In the genomic region with DNA sequence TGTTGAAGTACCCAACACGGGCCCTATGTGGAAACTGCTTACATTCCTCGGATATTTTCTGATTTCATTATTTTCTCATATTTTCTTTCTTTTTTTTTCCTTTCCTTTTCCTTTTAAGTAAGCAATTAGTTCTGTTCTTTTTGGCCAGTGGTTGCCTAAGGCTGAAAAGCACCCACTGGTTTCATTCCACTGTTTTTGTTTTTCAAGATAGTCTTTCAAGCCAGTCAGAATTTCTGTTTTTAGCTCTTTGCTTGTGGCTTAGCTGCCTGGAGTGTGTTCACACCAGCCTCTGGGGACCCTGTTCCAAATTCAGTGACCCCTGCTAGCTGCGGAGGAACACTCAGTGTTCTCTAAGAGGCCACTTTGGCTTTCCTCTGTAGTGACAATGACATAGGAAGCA, we compare ENCODE assay signal across 13 cellular contexts.
A peak's percentile ranks its signal among the peaks of the same experiment; 100 is the strongest.
DNase-seq lines count a peak whose midpoint lies in the region; ATAC-seq and TF ChIP-seq lines count a peak whose summit lies in the region.
"Had no signal": no experiment of that assay in that cellular context is flagged by ENCODE, and none has a peak within 500 bp of the region (broad histone marks: within the 10 kb centered on the region; RNA-seq: fewer than 3 reads in every experiment).

No MANE protein-coding gene starts in this region.

- H3K9me3 ChIP-seq in heart left ventricle (no peaks in the 10 kb centered on the region), gastroesophageal sphincter (no peaks in the 10 kb centered on the region), trophoblast cell (ENCODE audit: insufficient read depth, low read depth, low read length) (no peaks in the 10 kb centered on the region), aorta (ENCODE audit: control insufficient read depth, low read length) (no peaks in the 10 kb centered on the region)

- H3K79me2 ChIP-seq in trophoblast cell (ENCODE audit: control insufficient read depth, insufficient read depth, low read length, poor library complexity), result no peaks in the 10 kb centered on the region

- peaks cover under 1% of the 10 kb centered on the region for H3K27me3 Mint-ChIP-seq in activated CD4-positive, alpha-beta T cell treated with anti-CD3 and anti-CD28 coated beads for 36 hours

- ATAC-seq in heart left ventricle, result peak in 3 of 4 donors; percentile 15 to 47 (median 38)
- ATAC-seq in gastroesophageal sphincter, result peak; percentile 48
- peak; percentile 68 for ATAC-seq in aorta (ENCODE audit: low FRiP score)
- ATAC-seq in activated CD4-positive, alpha-beta T cell treated with anti-CD3 and anti-CD28 coated beads for 36 hours, result no peak
- ATAC-seq: activated CD8-positive, alpha-beta memory T cell treated with anti-CD3 and anti-CD28 coated beads, Interleukin-2, amount 10 ng/mL, durations not matched to agents 7 days and 5 days; activated naive CD8-positive, alpha-beta T cell treated with anti-CD3 and anti-CD28 coated beads, Interleukin-2, amount 50 U/mL, for 24 hours had no signal

- H2AK5ac ChIP-seq in trophoblast cell (ENCODE audit: low read length), result no peak overlapping the region

- H3K14ac ChIP-seq in trophoblast cell (ENCODE audit: low read length), result no peak overlapping the region

- no peak for TF ChIP-seq EP300 in gastroesophageal sphincter (IDR thresholded peaks at IDR 0.05)

- no peak overlapping the region for H2AFZ ChIP-seq in trophoblast cell (ENCODE audit: insufficient read depth, low read length, poor library complexity)

- no peaks in the 10 kb centered on the region for H3K79me1 ChIP-seq in trophoblast cell (ENCODE audit: low read length)

- no peak overlapping the region for H4K12ac ChIP-seq in trophoblast cell (ENCODE audit: low read depth, low read length)

- no peak overlapping the region for H4K91ac ChIP-seq in trophoblast cell (ENCODE audit: low read depth, low read length)

- no peaks in the 10 kb centered on the region for H3K36me3 Mint-ChIP-seq in activated CD4-positive, alpha-beta T cell treated with anti-CD3 and anti-CD28 coated beads for 36 hours (ENCODE audit: low read depth)
- H3K36me3 Mint-ChIP-seq: activated CD8-positive, alpha-beta memory T cell treated with anti-CD3 and anti-CD28 coated beads, Interleukin-2, amount 10 ng/mL, durations not matched to agents 7 days and 5 days had no signal

- no peak overlapping the region for H4K8ac ChIP-seq in trophoblast cell (ENCODE audit: low read depth, low read length)

- peaks cover 0 to 54% (median 12%) of the 10 kb centered on the region in 12 donors for H3K4me1 ChIP-seq in heart left ventricle
- H3K4me1 ChIP-seq in gastroesophageal sphincter, result peaks cover 21 to 99% (median 35%) of the 10 kb centered on the region in 3 donors
- H3K4me1 ChIP-seq in trophoblast cell (ENCODE audit: control insufficient read depth in 1 of 2, insufficient read depth in 2 of 2, low read length in 2 of 2), result peaks cover 14 to 22% of the 10 kb centered on the region in 2 experiments
- peaks cover 18 to 20% of the 10 kb centered on the region in 2 donors for H3K4me1 ChIP-seq in aorta (ENCODE audit: control insufficient read depth in 1 of 2, insufficient read depth in 2 of 2, low read length in 2 of 2)

- DNase-seq in heart left ventricle (peak in 3 of 5 donors; percentile 26 to 44 (median 37)), cardiac septum (ENCODE audit: low spot score) (no peak), trophoblast cell (peak; percentile 13 to 61), aorta (no peak), erythroblast (lab: John Stamatoyannopoulos, UW) (no peak)
- DNase-seq in stimulated activated CD4-positive, alpha-beta T cell treated with anti-CD3 and anti-CD28 coated beads, Interleukin-4, amount 100 ng/mL, for 24 hours, result no peak
- DNase-seq in activated CD4-positive, alpha-beta T cell treated with anti-CD3 and anti-CD28 coated beads for 36 hours, result no peak
- DNase-seq: activated CD8-positive, alpha-beta memory T cell treated with anti-CD3 and anti-CD28 coated beads, Interleukin-2, amount 10 ng/mL, durations not matched to agents 7 days and 5 days; activated naive CD8-positive, alpha-beta T cell treated with anti-CD3 and anti-CD28 coated beads, Interleukin-2, amount 50 U/mL, for 24 hours; DMS 273 treated with DMSO at 0.1 percent for 48 hours; NK-92 treated with Interleukin-12 subunit alpha and Interleukin-12 subunit beta, amount 100 ng/mL, for 24 hours had no signal

- H3K4ac ChIP-seq in trophoblast cell (ENCODE audit: low read depth, low read length), result no peak overlapping the region

- CTCF ChIA-PET in activated CD4-positive, alpha-beta T cell treated with anti-CD3 and anti-CD28 coated beads for 36 hours (lab: Charles Lee), result interaction anchor here (0.7 kb wide), 1 partner anchor 1759 kb away, joined by 4 read pairs; no protein-coding TSS in a partner anchor

- H3K4me1 Mint-ChIP-seq in activated CD4-positive, alpha-beta T cell treated with anti-CD3 and anti-CD28 coated beads for 36 hours, result no peaks in the 10 kb centered on the region
- H3K4me1 Mint-ChIP-seq: activated CD8-positive, alpha-beta memory T cell treated with anti-CD3 and anti-CD28 coated beads, Interleukin-2, amount 10 ng/mL, durations not matched to agents 7 days and 5 days; activated naive CD8-positive, alpha-beta T cell treated with anti-CD3 and anti-CD28 coated beads, Interleukin-2, amount 50 U/mL, for 24 hours had no signal

- no peak overlapping the region for H2BK5ac ChIP-seq in trophoblast cell (ENCODE audit: low read depth, low read length, poor library complexity)

- no peak overlapping the region for H3K9ac ChIP-seq in trophoblast cell (ENCODE audit: low read length)

- H3K36me3 ChIP-seq in heart left ventricle, result peaks cover 0 to 31% (median 2%) of the 10 kb centered on the region in 9 donors
- H3K36me3 ChIP-seq in gastroesophageal sphincter, result peaks cover 0 to 46% of the 10 kb centered on the region in 2 donors
- H3K36me3 ChIP-seq in trophoblast cell (ENCODE audit: control insufficient read depth in 1 of 2, insufficient read depth in 2 of 2, low read length in 2 of 2), result peaks cover 13 to 14% of the 10 kb centered on the region in 2 experiments
- peaks cover 0 to 3% of the 10 kb centered on the region in 2 donors for H3K36me3 ChIP-seq in aorta (ENCODE audit: control insufficient read depth in 1 of 2, insufficient read depth in 2 of 2, low read length in 1 of 2)

- no peak overlapping the region for H3K4me2 ChIP-seq in trophoblast cell (ENCODE audit: low read length)

- intact Hi-C loops in heart left ventricle (cut with DNase I), result loop anchor here in 4 of 10 donors (5.0 kb wide), 2 partner anchors 49 to 69 kb away; no protein-coding TSS in a partner anchor
- intact Hi-C loops in cardiac septum (cut with DNase I), result loop anchor here (5.0 to 10.0 kb wide), 3 partner anchors 54 to 1431 kb away; no protein-coding TSS in a partner anchor
- intact Hi-C loops in aorta (cut with DNase I), result loop anchor here in 1 of 2 donors (2.0 to 5.0 kb wide), 2 partner anchors 49 to 71 kb away; no protein-coding TSS in a partner anchor
- intact Hi-C loops in activated CD4-positive, alpha-beta T cell treated with anti-CD3 and anti-CD28 coated beads for 36 hours (cut with DNase I, micrococcal nuclease), result no loop called here

- POLR2A ChIA-PET in activated CD4-positive, alpha-beta T cell treated with anti-CD3 and anti-CD28 coated beads for 36 hours (lab: Charles Lee), result no interaction called here

- H3K4me3 Mint-ChIP-seq in activated CD4-positive, alpha-beta T cell treated with anti-CD3 and anti-CD28 coated beads for 36 hours, result no peak overlapping the region
- H3K4me3 Mint-ChIP-seq: activated CD8-positive, alpha-beta memory T cell treated with anti-CD3 and anti-CD28 coated beads, Interleukin-2, amount 10 ng/mL, durations not matched to agents 7 days and 5 days; activated naive CD8-positive, alpha-beta T cell treated with anti-CD3 and anti-CD28 coated beads, Interleukin-2, amount 50 U/mL, for 24 hours had no signal

- no peak overlapping the region for H3K18ac ChIP-seq in trophoblast cell (ENCODE audit: low read length)

- no peak for TF ChIP-seq CTCF in heart left ventricle (IDR thresholded peaks at IDR 0.05)
- TF ChIP-seq CTCF in gastroesophageal sphincter (IDR thresholded peaks at IDR 0.05), result no peak

- no peak overlapping the region for H3K27ac Mint-ChIP-seq in activated CD4-positive, alpha-beta T cell treated with anti-CD3 and anti-CD28 coated beads for 36 hours
- H3K27ac Mint-ChIP-seq: activated CD8-positive, alpha-beta memory T cell treated with anti-CD3 and anti-CD28 coated beads, Interleukin-2, amount 10 ng/mL, durations not matched to agents 7 days and 5 days; activated naive CD8-positive, alpha-beta T cell treated with anti-CD3 and anti-CD28 coated beads, Interleukin-2, amount 50 U/mL, for 24 hours had no signal

- WGBS in heart left ventricle, 4 donors, result 59 to 73% (median 69%) methylated on average over 3 of the region's 3 CpGs
- 47 to 62% methylated on average over 3 of the region's 3 CpGs for WGBS in gastroesophageal sphincter (ENCODE audit: low coverage in 1 of 2), 2 donors
- no CpG with 5 or more reads among the region's 3 CpGs for WGBS in trophoblast cell (ENCODE audit: extremely low coverage, insufficient coverage, insufficient read length)
- 6 to 8% methylated on average over 3 of the region's 3 CpGs for WGBS in aorta, 2 donors

- H3K4me3 ChIP-seq in heart left ventricle, result no peak overlapping the region
- no peak overlapping the region for H3K4me3 ChIP-seq in gastroesophageal sphincter
- no peak overlapping the region for H3K4me3 ChIP-seq in trophoblast cell (ENCODE audit: low read depth, low read length)
- H3K4me3 ChIP-seq in aorta (ENCODE audit: low read length in 2 of 2), result no peak overlapping the region
- H3K4me3 ChIP-seq: SK-N-MC had no signal

- H3K9me3 Mint-ChIP-seq in activated CD4-positive, alpha-beta T cell treated with anti-CD3 and anti-CD28 coated beads for 36 hours (ENCODE audit: low read depth), result no peaks in the 10 kb centered on the region
- H3K9me3 Mint-ChIP-seq: activated naive CD8-positive, alpha-beta T cell treated with anti-CD3 and anti-CD28 coated beads, Interleukin-2, amount 50 U/mL, for 24 hours had no signal

- no peak for TF ChIP-seq POLR2A in heart left ventricle (IDR thresholded peaks at IDR 0.05)
- TF ChIP-seq POLR2A in gastroesophageal sphincter (IDR thresholded peaks at IDR 0.05), result no peak
- TF ChIP-seq POLR2A in erythroblast (IDR thresholded peaks at IDR 0.05; ENCODE audit: low read length), result no peak

- H3K27ac ChIP-seq in heart left ventricle, result peak overlapping the region in 9 of 12 donors; percentile 18 to 82 (median 52)
- H3K27ac ChIP-seq in gastroesophageal sphincter, result peak overlapping the region; percentile 21 to 96 (median 94)
- H3K27ac ChIP-seq in trophoblast cell (ENCODE audit: low read depth, low read length), result no peak overlapping the region
- H3K27ac ChIP-seq in aorta (ENCODE audit: low read depth in 1 of 2, low read length in 2 of 2), result peak overlapping the region; percentile 73 to 95
- H3K27ac ChIP-seq: SK-N-MC had no signal

- no peak overlapping the region for H2BK12ac ChIP-seq in trophoblast cell (ENCODE audit: low read length)

- H3K27me3 ChIP-seq in heart left ventricle (no peaks in the 10 kb centered on the region), gastroesophageal sphincter (no peaks in the 10 kb centered on the region), trophoblast cell (ENCODE audit: insufficient read depth, low read length) (no peaks in the 10 kb centered on the region), aorta (ENCODE audit: control insufficient read depth in 1 of 2, insufficient read depth in 2 of 2, low read length in 1 of 2) (no peaks in the 10 kb centered on the region)

- H2BK120ac ChIP-seq in trophoblast cell (ENCODE audit: insufficient read depth, low read length, poor library complexity), result no peak overlapping the region

- H3K23ac ChIP-seq in trophoblast cell (ENCODE audit: low read length), result no peak overlapping the region

Comparison
In these comparisons a context has a peak if more than half of its experiments do, and no peak if none do; other contexts are left out.
1. DNase-seq: peak in heart left ventricle (3 of 5) and trophoblast cell (2 of 2); none in cardiac septum (single experiment), aorta (0 of 2), stimulated activated CD4-positive, alpha-beta T cell treated with anti-CD3 and anti-CD28 coated beads, Interleukin-4, amount 100 ng/mL, for 24 hours (single experiment), activated CD4-positive, alpha-beta T cell treated with anti-CD3 and anti-CD28 coated beads for 36 hours (single experiment) and erythroblast (0 of 2).